In genomic region chr15:40054056-40054745, GRCh38 we compare ENCODE assay signal across 8 cellular contexts. TPM values are rescaled to one million over a fixed set of nuclear protein-coding genes. Genes with fewer than 3 reads are reported as not detected.
A peak's percentile ranks its signal among the peaks of the same experiment; 100 is the strongest.
DNase-seq lines count a peak whose midpoint lies in the region; ATAC-seq and TF ChIP-seq lines count a peak whose summit lies in the region.

No MANE protein-coding gene starts in this region.

- no peaks in the 10 kb centered on the region for H3K36me3 ChIP-seq in Caco-2 (ENCODE audit: control insufficient read depth, insufficient read depth, low read length)

- H3K4me3 Mint-ChIP-seq in effector memory CD8-positive, alpha-beta T cell = peak overlapping the region; percentile 70 to 77
- no peak overlapping the region for H3K4me3 Mint-ChIP-seq in Caco-2 (ENCODE audit: unreplicated experiment)

- peak overlapping the region; percentile 41 to 88 for H3K27ac Mint-ChIP-seq in effector memory CD8-positive, alpha-beta T cell
- no peak overlapping the region for H3K27ac Mint-ChIP-seq in Caco-2 (ENCODE audit: unreplicated experiment)

- peaks cover 51 to 62% of the 10 kb centered on the region in 2 donors for H3K4me1 Mint-ChIP-seq in effector memory CD8-positive, alpha-beta T cell (ENCODE audit: low read depth in 2 of 2)
- peaks cover 27% of the 10 kb centered on the region for H3K4me1 Mint-ChIP-seq in Caco-2 (ENCODE audit: low read depth, unreplicated experiment)

- H3K9me3 Mint-ChIP-seq in effector memory CD8-positive, alpha-beta T cell = no peaks in the 10 kb centered on the region
- H3K9me3 Mint-ChIP-seq in Caco-2 (ENCODE audit: unreplicated experiment) = peaks cover 9% of the 10 kb centered on the region

- H3K36me3 Mint-ChIP-seq in effector memory CD8-positive, alpha-beta T cell (ENCODE audit: insufficient read depth) = peaks cover 9% of the 10 kb centered on the region
- H3K36me3 Mint-ChIP-seq in Caco-2 (ENCODE audit: insufficient read depth, unreplicated experiment) = no peaks in the 10 kb centered on the region

- no peaks in the 10 kb centered on the region for H3K9me3 ChIP-seq in Caco-2

- POLR2A ChIA-PET in Caco-2 (lab: Charles Lee) = no interaction called here

- H3K4me3 ChIP-seq in GM12865 (ENCODE audit: low read depth, low read length) (peak overlapping the region; percentile 56), Caco-2 (ENCODE audit: low read depth, low read length) (no peak overlapping the region)

- ATAC-seq in GM19467 (IDR thresholded peaks at IDR 0.05; ENCODE audit: unreplicated experiment) = peak; percentile 26
- ATAC-seq in HG03457 (IDR thresholded peaks at IDR 0.05; ENCODE audit: unreplicated experiment) = peak; percentile 19
- ATAC-seq in effector memory CD8-positive, alpha-beta T cell (replicated peaks) = no peak

- H3K4me1 ChIP-seq in Caco-2 = peaks cover 29% of the 10 kb centered on the region

- DNase-seq in GM12865 (ENCODE audit: low read depth) (peak; percentile 67), retina (no peak), AG08395 (ENCODE audit: low spot score) (no peak), Caco-2 (no peak), NCI-H2196 (lab: John Stamatoyannopoulos, UW; ENCODE audit: unreplicated experiment) (no peak)
- no peak for DNase-seq in effector memory CD8-positive, alpha-beta T cell

- no peaks in the 10 kb centered on the region for H3K27me3 ChIP-seq in Caco-2 (replicated peaks; ENCODE audit: control insufficient read depth, insufficient read depth, low read length)

- CTCF ChIA-PET in Caco-2 (lab: Charles Lee) = interaction anchor here (1.3 kb wide), 1 partner anchor 221 kb away, joined by 3 read pairs; no protein-coding TSS in a partner anchor

- no TSS peak for BruUV-seq in Caco-2 (replicated peaks; lab: Mats Ljungman, UMichigan)

- TF ChIP-seq CTCF in GM12865 (IDR thresholded peaks at IDR 0.05; ENCODE audit: insufficient read depth, low read depth, low read length, missing control alignments) (no peak), Caco-2 (IDR thresholded peaks at IDR 0.05; ENCODE audit: insufficient read depth in 1 of 2, low read depth in 1 of 2, low read length in 1 of 2, severe bottlenecking in 1 of 2, unreplicated experiment in 1 of 2) (no peak)

- intact Hi-C loops in Caco-2 (cut with micrococcal nuclease; ENCODE audit: unreplicated experiment) = no loop called here

- H3K27me3 Mint-ChIP-seq in effector memory CD8-positive, alpha-beta T cell = no peaks in the 10 kb centered on the region
- no peaks in the 10 kb centered on the region for H3K27me3 Mint-ChIP-seq in Caco-2 (ENCODE audit: insufficient read depth, unreplicated experiment)

RNA-seq across cellular contexts. Expression of gene SRP14, which starts 15.2 kb away (rescaled TPM):
- total RNA-seq in Caco-2 (2022) = 220 and 223 TPM in 2 replicates

RNA-seq across cellular contexts. Expression of gene BMF, which starts 54.5 kb away (rescaled TPM):
- total RNA-seq in Caco-2 (2022) = 78.2 and 81.5 TPM in 2 replicates
